ENCODE assay signal across 12 cellular contexts in the genomic region with DNA sequence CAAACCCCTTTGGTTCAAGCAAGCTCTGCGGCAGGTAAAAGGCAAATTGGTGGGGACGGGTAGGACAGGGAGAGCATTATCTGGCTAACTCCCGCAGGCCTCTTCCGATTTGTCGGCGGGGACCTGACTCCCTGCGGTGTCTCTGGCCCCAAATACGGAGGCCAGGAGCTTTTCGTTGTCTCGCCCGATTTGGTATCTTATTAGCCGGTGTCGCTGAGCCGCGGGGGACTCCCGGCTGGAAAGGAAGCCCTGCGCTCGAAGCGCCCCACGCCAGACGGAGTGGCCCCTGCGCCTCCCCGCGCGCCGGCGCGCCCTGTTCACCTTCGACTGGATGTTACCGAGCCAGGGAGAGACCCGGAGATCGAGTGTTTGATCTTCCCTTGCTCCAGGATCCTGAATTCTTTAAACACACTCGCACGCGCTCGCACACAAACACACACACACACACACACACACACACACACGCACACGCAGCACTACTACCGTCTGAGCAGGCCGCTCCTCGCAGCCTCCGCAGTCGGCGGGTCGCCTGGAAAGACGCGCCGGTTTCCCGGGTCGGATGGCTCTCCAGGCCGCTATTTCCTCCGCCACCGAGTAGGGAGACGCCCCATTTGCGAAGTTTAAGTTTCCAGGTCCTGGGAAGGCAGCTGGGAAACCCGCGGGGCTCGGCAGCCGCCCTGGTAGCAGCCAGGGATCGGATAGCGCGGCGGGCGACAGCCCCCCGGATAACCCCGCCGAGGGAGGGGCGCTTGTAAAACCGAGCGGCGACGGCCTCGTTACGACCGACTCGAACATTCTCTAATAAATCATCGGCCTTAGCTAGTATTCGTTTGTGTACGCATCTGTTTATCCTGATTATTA. TPM values are rescaled to one million over a fixed set of nuclear protein-coding genes. Genes with fewer than 3 reads are reported as not detected.
DNase-seq lines count a peak whose midpoint lies in the region; ATAC-seq and TF ChIP-seq lines count a peak whose summit lies in the region.
"Had no signal": no experiment of that assay in that cellular context is flagged by ENCODE, and none has a peak within 500 bp of the region (broad histone marks: within the 10 kb centered on the region; RNA-seq: fewer than 3 reads in every experiment).

No MANE protein-coding gene starts in this region.

- no peak overlapping the region for H3K9ac ChIP-seq in GM23248

- BruUV-seq in Calu3 (replicated peaks; lab: Mats Ljungman, UMichigan) = no TSS peak

- no peaks in the 10 kb centered on the region for H3K4me1 ChIP-seq in GM23248 (ENCODE audit: insufficient read depth)

- H3F3A ChIP-seq in GM23248 (ENCODE audit: insufficient read depth) = no peaks in the 10 kb centered on the region

- CTCF ChIA-PET in Calu3 (lab: Charles Lee) = interaction anchor here (0.8 to 0.9 kb wide), 2 partner anchors 32 to 160 kb away, joined by 3 read pairs; no protein-coding TSS in a partner anchor

- no peaks in the 10 kb centered on the region for H3K9me2 ChIP-seq in GM23248 (ENCODE audit: insufficient read depth)

- H3K4me1 Mint-ChIP-seq in stimulated activated naive CD8-positive, alpha-beta T cell treated with anti-CD3 and anti-CD28 coated beads, Interleukin-15, Interleukin-2, amounts not matched to agents 100 ng/mL and 50 ng/mL, for 24 hours (ENCODE audit: low read depth) = peaks cover 30% of the 10 kb centered on the region
- H3K4me1 Mint-ChIP-seq in activated naive CD8-positive, alpha-beta T cell treated with anti-CD3 and anti-CD28 coated beads, Interleukin-2, amount 50 U/mL, for 24 hours = peaks cover 27% of the 10 kb centered on the region
- H3K4me1 Mint-ChIP-seq in memory B cell (peaks cover 2% of the 10 kb centered on the region), Calu3 (ENCODE audit: low read depth, unreplicated experiment) (peaks cover 5% of the 10 kb centered on the region)

- 12% methylated on average over 74 to 75 of the region's 79 CpGs for WGBS in GM23248 (ENCODE audit: low coverage in 1 of 2, low lambda C conversion rate in 2 of 2, missing lambda C conversion rate in 2 of 2), 2 experiments

- H3K27me3 Mint-ChIP-seq in stimulated activated naive CD8-positive, alpha-beta T cell treated with anti-CD3 and anti-CD28 coated beads, Interleukin-15, Interleukin-2, amounts not matched to agents 100 ng/mL and 50 ng/mL, for 24 hours = peaks cover 97% of the 10 kb centered on the region
- H3K27me3 Mint-ChIP-seq in activated naive CD8-positive, alpha-beta T cell treated with anti-CD3 and anti-CD28 coated beads, Interleukin-2, amount 50 U/mL, for 24 hours = peaks cover 92% of the 10 kb centered on the region
- peaks cover 26% of the 10 kb centered on the region for H3K27me3 Mint-ChIP-seq in memory B cell
- H3K27me3 Mint-ChIP-seq in Calu3 (ENCODE audit: unreplicated experiment) = peaks cover 7% of the 10 kb centered on the region

- H3K9me3 Mint-ChIP-seq in stimulated activated naive CD8-positive, alpha-beta T cell treated with anti-CD3 and anti-CD28 coated beads, Interleukin-15, Interleukin-2, amounts not matched to agents 100 ng/mL and 50 ng/mL, for 24 hours = no peaks in the 10 kb centered on the region
- H3K9me3 Mint-ChIP-seq in activated naive CD8-positive, alpha-beta T cell treated with anti-CD3 and anti-CD28 coated beads, Interleukin-2, amount 50 U/mL, for 24 hours = peaks cover 4% of the 10 kb centered on the region
- H3K9me3 Mint-ChIP-seq in memory B cell (peaks cover 2% of the 10 kb centered on the region), Calu3 (ENCODE audit: low read depth, unreplicated experiment) (no peaks in the 10 kb centered on the region)

- peak overlapping the region; percentile 51 for H3K4me3 Mint-ChIP-seq in stimulated activated naive CD8-positive, alpha-beta T cell treated with anti-CD3 and anti-CD28 coated beads, Interleukin-15, Interleukin-2, amounts not matched to agents 100 ng/mL and 50 ng/mL, for 24 hours
- H3K4me3 Mint-ChIP-seq in activated naive CD8-positive, alpha-beta T cell treated with anti-CD3 and anti-CD28 coated beads, Interleukin-2, amount 50 U/mL, for 24 hours = peak overlapping the region; percentile 40
- H3K4me3 Mint-ChIP-seq in memory B cell (no peak overlapping the region), Calu3 (ENCODE audit: low read depth, unreplicated experiment) (no peak overlapping the region)

- H3K4me2 ChIP-seq in GM23248 (ENCODE audit: unreplicated experiment) = no peak overlapping the region

- H3K4me3 ChIP-seq in GM23248 = no peak overlapping the region
- H3K4me3 ChIP-seq: thoracic aorta had no signal

- H2AFZ ChIP-seq in GM23248 = no peak overlapping the region

- intact Hi-C loops in Calu3 (cut with micrococcal nuclease; ENCODE audit: unreplicated experiment) = no loop called here

- H4K20me1 ChIP-seq in GM23248 (ENCODE audit: insufficient read depth) = no peaks in the 10 kb centered on the region

- H3K9me3 ChIP-seq in GM23248 (ENCODE audit: low read depth) = no peaks in the 10 kb centered on the region
- H3K9me3 ChIP-seq: thoracic aorta had no signal

- H3K27ac Mint-ChIP-seq in stimulated activated naive CD8-positive, alpha-beta T cell treated with anti-CD3 and anti-CD28 coated beads, Interleukin-15, Interleukin-2, amounts not matched to agents 100 ng/mL and 50 ng/mL, for 24 hours = no peak overlapping the region
- peak overlapping the region; percentile 27 for H3K27ac Mint-ChIP-seq in activated naive CD8-positive, alpha-beta T cell treated with anti-CD3 and anti-CD28 coated beads, Interleukin-2, amount 50 U/mL, for 24 hours
- peak overlapping the region; percentile 67 for H3K27ac Mint-ChIP-seq in memory B cell
- no peak overlapping the region for H3K27ac Mint-ChIP-seq in Calu3 (ENCODE audit: unreplicated experiment)

- H3K27ac ChIP-seq in GM23248 = no peak overlapping the region
- H3K27ac ChIP-seq: thoracic aorta had no signal

- no peaks in the 10 kb centered on the region for H3K79me2 ChIP-seq in GM23248 (ENCODE audit: insufficient read depth)

- peaks cover 4% of the 10 kb centered on the region for H3K36me3 Mint-ChIP-seq in stimulated activated naive CD8-positive, alpha-beta T cell treated with anti-CD3 and anti-CD28 coated beads, Interleukin-15, Interleukin-2, amounts not matched to agents 100 ng/mL and 50 ng/mL, for 24 hours (ENCODE audit: low read depth)
- no peaks in the 10 kb centered on the region for H3K36me3 Mint-ChIP-seq in activated naive CD8-positive, alpha-beta T cell treated with anti-CD3 and anti-CD28 coated beads, Interleukin-2, amount 50 U/mL, for 24 hours (ENCODE audit: low read depth)
- H3K36me3 Mint-ChIP-seq in memory B cell = peaks cover 1% of the 10 kb centered on the region
- H3K36me3 Mint-ChIP-seq in Calu3 (ENCODE audit: insufficient read depth, unreplicated experiment) = no peaks in the 10 kb centered on the region

- no peak for TF ChIP-seq CTCF in Calu3 (IDR thresholded peaks at IDR 0.05; ENCODE audit: unreplicated experiment)

- in situ Hi-C loops in GM23248 (cut with MboI) = no loop called here

- no peaks in the 10 kb centered on the region for H3K36me3 ChIP-seq in GM23248 (ENCODE audit: low read depth)
- H3K36me3 ChIP-seq: thoracic aorta had no signal

- DNase-seq in stimulated activated naive CD8-positive, alpha-beta T cell treated with anti-CD3 and anti-CD28 coated beads, Interleukin-15, Interleukin-2, amounts not matched to agents 100 U/mL and 50 U/mL, for 24 hours = no peak
- no peak for DNase-seq in activated naive CD8-positive, alpha-beta T cell treated with anti-CD3 and anti-CD28 coated beads, Interleukin-2, amount 50 U/mL, for 24 hours
- DNase-seq in memory B cell (ENCODE audit: low spot score in 2 of 2) = no peak
- DNase-seq in GM23248 = no peak
- DNase-seq in GM03348 (ENCODE audit: low spot score) = no peak
- DNase-seq in Calu3 = no peak
- DNase-seq: activated gamma-delta T cell treated with Interleukin-2 at 50 U/mL for 16 hours, NCI-H2171 had no signal

- no peak for ATAC-seq in stimulated activated naive CD8-positive, alpha-beta T cell treated with anti-CD3 and anti-CD28 coated beads, Interleukin-15, Interleukin-2, amounts not matched to agents 100 U/mL and 50 U/mL, for 24 hours
- ATAC-seq in activated naive CD8-positive, alpha-beta T cell treated with anti-CD3 and anti-CD28 coated beads, Interleukin-2, amount 50 U/mL, for 24 hours = no peak
- no peak for ATAC-seq in memory B cell (ENCODE audit: low read depth)
- no peak for ATAC-seq in HG03039 (IDR thresholded peaks at IDR 0.05; ENCODE audit: unreplicated experiment)

- H3K27me3 ChIP-seq in GM23248 (replicated peaks; ENCODE audit: insufficient read depth) = peaks cover 100% of the 10 kb centered on the region

RNA-seq across cellular contexts. Expression of gene PRAC1, which starts 3.3 kb away (rescaled TPM):
- not detected in 2 replicates for total RNA-seq in GM23248 (2014; rRNA removed; shearing (Covaris generic))
- polyA plus RNA-seq in GM23248 (2016; fragmentation: Nextera tagmentation; extraction: Ambion mirVana) = not detected in 2 replicates
- not detected in 2 replicates for total RNA-seq in Calu3 (2022)
- total RNA-seq: liver, thoracic aorta had no signal
- polyA plus RNA-seq: liver had no signal

RNA-seq across cellular contexts. Expression of gene PRAC2, which starts 4.0 kb away (rescaled TPM):
- total RNA-seq in GM23248 (2014; rRNA removed; shearing (Covaris generic)) = not detected in 2 replicates
- polyA plus RNA-seq in GM23248 (2016; fragmentation: Nextera tagmentation; extraction: Ambion mirVana) = not detected in 2 replicates
- total RNA-seq in Calu3 (2022) = not detected in 2 replicates
- total RNA-seq: liver, thoracic aorta had no signal
- polyA plus RNA-seq: liver had no signal

RNA-seq across cellular contexts. Expression of gene HOXB13, which starts 9.5 kb away (rescaled TPM):
- total RNA-seq in GM23248 (2014; rRNA removed; shearing (Covaris generic)) = not detected in 2 replicates
- not detected in 2 replicates for polyA plus RNA-seq in GM23248 (2016; fragmentation: Nextera tagmentation; extraction: Ambion mirVana)
- total RNA-seq in Calu3 (2022) = 1.1 and 1.9 TPM in 2 replicates
- total RNA-seq: liver, thoracic aorta had no signal
- polyA plus RNA-seq: liver had no signal

Comparison
In these comparisons a context has a peak if more than half of its experiments do, and no peak if none do; other contexts are left out.
1. H3K27ac Mint-ChIP-seq: peak in activated naive CD8-positive, alpha-beta T cell treated with anti-CD3 and anti-CD28 coated beads, Interleukin-2, amount 50 U/mL, for 24 hours (single experiment) and memory B cell (single experiment); none in stimulated activated naive CD8-positive, alpha-beta T cell treated with anti-CD3 and anti-CD28 coated beads, Interleukin-15, Interleukin-2, amounts not matched to agents 100 ng/mL and 50 ng/mL, for 24 hours (single experiment) and Calu3 (single experiment).
2. H3K4me3 Mint-ChIP-seq: peak in stimulated activated naive CD8-positive, alpha-beta T cell treated with anti-CD3 and anti-CD28 coated beads, Interleukin-15, Interleukin-2, amounts not matched to agents 100 ng/mL and 50 ng/mL, for 24 hours (single experiment) and activated naive CD8-positive, alpha-beta T cell treated with anti-CD3 and anti-CD28 coated beads, Interleukin-2, amount 50 U/mL, for 24 hours (single experiment); none in memory B cell (single experiment) and Calu3 (single experiment).